1 cellular context compared by ENCODE assay signal in the genomic region with DNA sequence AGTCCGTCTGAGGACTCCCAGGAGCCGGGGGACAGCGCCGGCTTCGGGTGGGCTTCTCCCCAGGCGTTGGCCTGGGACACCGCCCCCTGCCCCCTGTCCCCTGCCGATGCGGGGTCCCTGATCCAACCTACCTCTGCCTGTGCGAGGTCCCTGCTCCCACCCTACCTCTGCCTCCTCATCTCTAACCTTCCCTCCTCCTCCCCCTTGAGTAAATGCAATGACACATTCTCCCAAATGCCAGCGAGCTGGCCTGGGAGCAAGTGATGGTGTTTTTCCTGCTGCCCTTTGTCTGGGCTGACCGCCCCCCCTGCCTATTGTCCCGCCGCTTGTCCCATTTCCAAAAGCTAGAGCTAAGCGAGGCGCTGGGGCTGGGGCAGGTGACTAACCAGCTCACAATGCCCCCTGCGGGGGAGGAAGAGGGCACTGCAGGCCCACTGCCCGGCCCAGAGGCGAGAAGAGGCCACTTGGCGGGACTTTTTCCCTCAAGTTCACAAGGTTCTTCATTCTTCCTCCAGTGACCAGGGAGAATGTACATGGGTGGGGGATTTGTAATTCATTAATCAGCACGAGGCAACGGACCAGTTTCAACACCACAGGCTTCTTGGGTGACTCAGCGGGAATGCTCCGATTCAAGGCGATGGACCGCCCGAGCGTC.
TF ChIP-seq lines count a peak whose summit lies in the region.

No MANE protein-coding gene starts in this region.

TF ChIP-seq in HepG2, 621 proteins besides CTCF, POLR2A, EP300 and RAD21 (continued from another document):
- TF ChIP-seq TFDP1 (CRISPR knock-in tag; IDR thresholded peaks at IDR 0.05; ENCODE audit: borderline replicate concordance) (peak; percentile 21; the same call in 1 of the 2 replicates), NFKB2 (CRISPR knock-in tag; IDR thresholded peaks at IDR 0.05; ENCODE audit: borderline replicate concordance) (peak; percentile 41; the same call in 1 of the 2 replicates), NRL (CRISPR knock-in tag; IDR thresholded peaks at IDR 0.05; ENCODE audit: borderline replicate concordance) (0 out of 2 replicates have a peak, but pooled peaks have one; percentile 47), HOXA3 (CRISPR knock-in tag; IDR thresholded peaks at IDR 0.05) (no peak), KDM5B (CRISPR knock-in tag; IDR thresholded peaks at IDR 0.05; ENCODE audit: borderline replicate concordance) (peak; percentile 69; the same call in 1 of the 2 replicates), ZNF513 (CRISPR knock-in tag; conservative IDR thresholded peaks at IDR 0.05) (no peak), BCL3 (CRISPR knock-in tag; IDR thresholded peaks at IDR 0.05) (0 out of 2 replicates have a peak, but pooled peaks have one; percentile 45), HMG20B (CRISPR knock-in tag; conservative IDR thresholded peaks at IDR 0.05) (no peak), ZNF446 (CRISPR knock-in tag; IDR thresholded peaks at IDR 0.05) (no peak), ZFP36L1 (CRISPR knock-in tag; IDR thresholded peaks at IDR 0.05) (no peak), ZNF280B (CRISPR knock-in tag; IDR thresholded peaks at IDR 0.05; ENCODE audit: borderline replicate concordance) (no peak), ZNF292 (CRISPR knock-in tag; IDR thresholded peaks at IDR 0.05; ENCODE audit: borderline replicate concordance, low read depth) (no peak), GATAD2A (CRISPR knock-in tag; IDR thresholded peaks at IDR 0.05) (peak; percentile 69), AGO1 (IDR thresholded peaks at IDR 0.05; ENCODE audit: low read depth, low read length, poor library complexity, severe bottlenecking) (no peak), TFDP2 (CRISPR knock-in tag; IDR thresholded peaks at IDR 0.05) (peak; percentile 22; the same call in 1 of the 2 replicates), ZNF484 (CRISPR knock-in tag; IDR thresholded peaks at IDR 0.05; ENCODE audit: borderline replicate concordance, low read depth) (no peak), SOX5 (CRISPR knock-in tag; IDR thresholded peaks at IDR 0.05; ENCODE audit: borderline replicate concordance) (peak; percentile 69; the same call in 1 of the 2 replicates), KAT7 (CRISPR knock-in tag; IDR thresholded peaks at IDR 0.05; ENCODE audit: borderline replicate concordance) (no peak), ZNF354B (CRISPR knock-in tag; IDR thresholded peaks at IDR 0.05) (no peak), PHF21A (CRISPR knock-in tag; IDR thresholded peaks at IDR 0.05) (peak; percentile 44; the same call in 1 of the 2 replicates), ZNF414 (CRISPR knock-in tag; IDR thresholded peaks at IDR 0.05) (no peak), SNAI1 (CRISPR knock-in tag; IDR thresholded peaks at IDR 0.05; ENCODE audit: borderline replicate concordance) (no peak), ZGPAT (CRISPR knock-in tag; IDR thresholded peaks at IDR 0.05) (no peak), NR2F2 (IDR thresholded peaks at IDR 0.05; ENCODE audit: borderline replicate concordance, low read depth) (no peak; the same call in 1 of the 2 replicates), STAG1 (CRISPR knock-in tag; IDR thresholded peaks at IDR 0.05) (peak; percentile 46), ZKSCAN1 (IDR thresholded peaks at IDR 0.05; ENCODE audit: low read length) (no peak), NFKBIZ (CRISPR knock-in tag; IDR thresholded peaks at IDR 0.05) (no peak), HNRNPK (IDR thresholded peaks at IDR 0.05; ENCODE audit: low read depth, low read length, poor library complexity, severe bottlenecking) (no peak), FOXK2 (IDR thresholded peaks at IDR 0.05) (no peak)
- TF ChIP-seq, protein P1, sequence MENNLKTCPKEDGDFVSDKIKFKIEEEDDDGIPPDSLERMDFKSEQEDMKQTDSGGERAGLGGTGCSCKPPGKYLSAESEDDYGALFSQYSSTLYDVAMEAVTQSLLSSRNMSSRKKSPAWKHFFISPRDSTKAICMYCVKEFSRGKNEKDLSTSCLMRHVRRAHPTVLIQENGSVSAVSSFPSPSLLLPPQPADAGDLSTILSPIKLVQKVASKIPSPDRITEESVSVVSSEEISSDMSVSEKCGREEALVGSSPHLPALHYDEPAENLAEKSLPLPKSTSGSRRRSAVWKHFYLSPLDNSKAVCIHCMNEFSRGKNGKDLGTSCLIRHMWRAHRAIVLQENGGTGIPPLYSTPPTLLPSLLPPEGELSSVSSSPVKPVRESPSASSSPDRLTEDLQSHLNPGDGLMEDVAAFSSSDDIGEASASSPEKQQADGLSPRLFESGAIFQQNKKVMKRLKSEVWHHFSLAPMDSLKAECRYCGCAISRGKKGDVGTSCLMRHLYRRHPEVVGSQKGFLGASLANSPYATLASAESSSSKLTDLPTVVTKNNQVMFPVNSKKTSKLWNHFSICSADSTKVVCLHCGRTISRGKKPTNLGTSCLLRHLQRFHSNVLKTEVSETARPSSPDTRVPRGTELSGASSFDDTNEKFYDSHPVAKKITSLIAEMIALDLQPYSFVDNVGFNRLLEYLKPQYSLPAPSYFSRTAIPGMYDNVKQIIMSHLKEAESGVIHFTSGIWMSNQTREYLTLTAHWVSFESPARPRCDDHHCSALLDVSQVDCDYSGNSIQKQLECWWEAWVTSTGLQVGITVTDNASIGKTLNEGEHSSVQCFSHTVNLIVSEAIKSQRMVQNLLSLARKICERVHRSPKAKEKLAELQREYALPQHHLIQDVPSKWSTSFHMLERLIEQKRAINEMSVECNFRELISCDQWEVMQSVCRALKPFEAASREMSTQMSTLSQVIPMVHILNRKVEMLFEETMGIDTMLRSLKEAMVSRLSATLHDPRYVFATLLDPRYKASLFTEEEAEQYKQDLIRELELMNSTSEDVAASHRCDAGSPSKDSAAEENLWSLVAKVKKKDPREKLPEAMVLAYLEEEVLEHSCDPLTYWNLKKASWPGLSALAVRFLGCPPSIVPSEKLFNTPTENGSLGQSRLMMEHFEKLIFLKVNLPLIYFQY (CRISPR knock-in tag; IDR thresholded peaks at IDR 0.05; ENCODE audit: borderline replicate concordance): peak; percentile 51; the same call in 1 of the 2 replicates
- TF ChIP-seq, protein P2, sequence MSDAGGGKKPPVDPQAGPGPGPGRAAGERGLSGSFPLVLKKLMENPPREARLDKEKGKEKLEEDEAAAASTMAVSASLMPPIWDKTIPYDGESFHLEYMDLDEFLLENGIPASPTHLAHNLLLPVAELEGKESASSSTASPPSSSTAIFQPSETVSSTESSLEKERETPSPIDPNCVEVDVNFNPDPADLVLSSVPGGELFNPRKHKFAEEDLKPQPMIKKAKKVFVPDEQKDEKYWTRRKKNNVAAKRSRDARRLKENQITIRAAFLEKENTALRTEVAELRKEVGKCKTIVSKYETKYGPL (CRISPR knock-in tag; IDR thresholded peaks at IDR 0.05): no peak
